ENCODE assay signal across 1 cellular context in genomic region chr10:72340510-72340895, GRCh38.
TF ChIP-seq lines count a peak whose summit lies in the region.

No MANE protein-coding gene starts in this region.

TF ChIP-seq in K562, 482 proteins besides CTCF, POLR2A, EP300 and RAD21 (continued from another document):
- no peak for TF ChIP-seq SP2 (IDR thresholded peaks at IDR 0.05; ENCODE audit: extremely low read depth, low read depth, low read length, poor library complexity, severe bottlenecking)
- no peak for TF ChIP-seq EP400 (IDR thresholded peaks at IDR 0.05)
- TF ChIP-seq HNRNPL (IDR thresholded peaks at IDR 0.05; ENCODE audit: low read depth, low read length) = no peak
- no peak for TF ChIP-seq MEF2D (tag; conservative IDR thresholded peaks at IDR 0.05; ENCODE audit: low read depth)
- TF ChIP-seq MTA2 (IDR thresholded peaks at IDR 0.05; ENCODE audit: low read depth) = no peak
